ENCODE assay signal across 14 cellular contexts in the genomic region with DNA sequence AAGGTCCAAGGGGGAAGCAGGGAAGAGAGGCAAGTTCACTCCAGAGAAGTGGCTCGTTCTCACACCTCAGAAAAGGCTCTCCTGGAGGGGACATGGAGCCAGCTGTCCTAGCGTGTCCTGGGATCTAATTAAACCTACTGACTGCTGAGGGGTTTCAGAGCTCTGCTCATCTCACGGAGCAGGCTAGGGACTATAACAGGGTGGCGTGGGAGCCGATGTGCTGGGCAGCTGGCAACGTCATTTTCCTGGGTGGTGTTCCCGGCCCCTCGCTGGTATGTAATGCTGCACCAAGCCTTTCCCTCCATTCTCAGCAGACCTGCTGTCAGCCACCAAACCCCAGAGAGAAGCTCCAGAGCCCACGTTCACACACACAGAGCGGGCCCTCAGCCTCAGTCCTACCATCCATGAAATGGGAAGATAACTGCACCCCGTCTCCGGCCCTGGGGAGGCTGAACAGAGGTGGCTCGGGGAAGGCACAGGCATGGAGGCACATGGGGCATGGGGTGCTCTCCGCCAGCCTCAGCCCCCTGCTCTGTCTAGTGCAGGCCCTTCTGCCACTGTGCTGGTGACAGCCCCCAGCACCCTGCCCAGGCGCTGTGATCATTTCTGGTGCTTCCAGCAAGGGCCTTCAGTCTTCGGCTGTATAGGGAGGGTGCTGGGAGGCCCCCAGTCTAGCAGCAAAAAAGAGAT. TPM values are rescaled to one million over a fixed set of nuclear protein-coding genes. Genes with fewer than 3 reads are reported as not detected.
DNase-seq lines count a peak whose midpoint lies in the region; ATAC-seq and TF ChIP-seq lines count a peak whose summit lies in the region.
"Had no signal": no experiment of that assay in that cellular context is flagged by ENCODE, and none has a peak within 500 bp of the region (broad histone marks: within the 10 kb centered on the region; RNA-seq: fewer than 3 reads in every experiment).

No MANE protein-coding gene starts in this region.

- TF ChIP-seq CTCF in coronary artery (IDR thresholded peaks at IDR 0.05), result no peak

- no peak for ATAC-seq in HG03342 (IDR thresholded peaks at IDR 0.05; ENCODE audit: unreplicated experiment)

- H3K36me3 Mint-ChIP-seq in T-helper 2 cell treated with Interferon-gamma antibody and Interleukin-4, amounts not matched to agents 5 μg/mL and 100 μg/mL, for 36 hours (ENCODE audit: low read depth), result peaks cover 52% of the 10 kb centered on the region

- no peaks in the 10 kb centered on the region for H3K9me3 ChIP-seq in MG63

- DNase-seq in T-helper 2 cell treated with Interferon-gamma antibody and Interleukin-4, amounts not matched to agents 5 μg/mL and 100 μg/mL, for 36 hours (ENCODE audit: low spot score), result no peak
- DNase-seq in T-helper 2 cell (no peak), MG63 (peak; percentile 13), coronary artery (ENCODE audit: low spot score) (peak; percentile 62), COLO829 (ENCODE audit: low spot score) (no peak)
- no peak for DNase-seq in stimulated activated CD4-positive, alpha-beta T cell treated with anti-CD3 and anti-CD28 coated beads, Interleukin-4, amount 100 ng/mL, for 24 hours
- DNase-seq: NCI-H1694 had no signal

- no peaks in the 10 kb centered on the region for H3K36me3 ChIP-seq in MG63

- no peak overlapping the region for H3K27ac ChIP-seq in coronary artery
- peak overlapping the region in 14 of 21 experiments; percentile 43 to 94 (median 78) for H3K27ac ChIP-seq in skin epidermis

- peaks cover 18% of the 10 kb centered on the region for H3K9me3 Mint-ChIP-seq in T-helper 2 cell treated with Interferon-gamma antibody and Interleukin-4, amounts not matched to agents 5 μg/mL and 100 μg/mL, for 36 hours

- no peaks in the 10 kb centered on the region for H3K27me3 ChIP-seq in MG63

- H3K27ac Mint-ChIP-seq in T-helper 2 cell treated with Interferon-gamma antibody and Interleukin-4, amounts not matched to agents 5 μg/mL and 100 μg/mL, for 36 hours, result peak overlapping the region; percentile 81
- H3K27ac Mint-ChIP-seq: nephron had no signal

- peaks cover 68% of the 10 kb centered on the region for H3K4me1 Mint-ChIP-seq in T-helper 2 cell treated with Interferon-gamma antibody and Interleukin-4, amounts not matched to agents 5 μg/mL and 100 μg/mL, for 36 hours (ENCODE audit: low read depth)
- H3K4me1 Mint-ChIP-seq: nephron had no signal

- no peaks in the 10 kb centered on the region for H3K27me3 Mint-ChIP-seq in T-helper 2 cell treated with Interferon-gamma antibody and Interleukin-4, amounts not matched to agents 5 μg/mL and 100 μg/mL, for 36 hours (ENCODE audit: low read depth)

- peak overlapping the region; percentile 92 for H3K4me3 Mint-ChIP-seq in T-helper 2 cell treated with Interferon-gamma antibody and Interleukin-4, amounts not matched to agents 5 μg/mL and 100 μg/mL, for 36 hours
- H3K4me3 Mint-ChIP-seq: nephron had no signal

- H3K4me3 ChIP-seq in MG63, result no peak overlapping the region
- no peak overlapping the region for H3K4me3 ChIP-seq in coronary artery
- H3K4me3 ChIP-seq in skin epidermis, result peak overlapping the region in 6 of 7 experiments; percentile 0 to 34 (median 24)

RNA-seq across cellular contexts. Expression of gene CST7, which starts 1.9 kb away (rescaled TPM):
- not detected in 2 replicates for total RNA-seq in MG63 (2014; rRNA removed; shearing (Covaris generic); ENCODE audit: low replicate concordance)
- total RNA-seq: G401, glomerular endothelial cell, kidney epithelial cell, urinary bladder had no signal

RNA-seq across cellular contexts. Expression of gene APMAP, which starts 41.6 kb away (rescaled TPM):
- total RNA-seq in MG63 (2014; rRNA removed; shearing (Covaris generic); ENCODE audit: low replicate concordance), result 54.3 and 80.3 TPM in 2 replicates

Comparison
In these comparisons a context has a peak if more than half of its experiments do, and no peak if none do; other contexts are left out.
1. DNase-seq: peak in MG63 (single experiment) and coronary artery (single experiment); none in T-helper 2 cell treated with Interferon-gamma antibody and Interleukin-4, amounts not matched to agents 5 μg/mL and 100 μg/mL, for 36 hours (single experiment), T-helper 2 cell (0 of 5), COLO829 (single experiment) and stimulated activated CD4-positive, alpha-beta T cell treated with anti-CD3 and anti-CD28 coated beads, Interleukin-4, amount 100 ng/mL, for 24 hours (single experiment).
2. H3K4me3 ChIP-seq: peak in skin epidermis (6 of 7); none in MG63 (single experiment) and coronary artery (single experiment).
3. H3K27ac ChIP-seq: peak in skin epidermis (14 of 21); none in coronary artery (0 of 2).